Comparison of ENCODE assay signal across 8 cellular contexts in genomic region chr9:89606049-89606481, GRCh38. TPM values are rescaled to one million over a fixed set of nuclear protein-coding genes. Genes with fewer than 3 reads are reported as not detected.
A peak's percentile ranks its signal among the peaks of the same experiment; 100 is the strongest.
DNase-seq lines count a peak whose midpoint lies in the region; ATAC-seq and TF ChIP-seq lines count a peak whose summit lies in the region.

No MANE protein-coding gene starts in this region.

- peaks cover 20% of the 10 kb centered on the region for H3K27me3 ChIP-seq in IMR-90 (ENCODE audit: control insufficient read depth, insufficient read depth, low read length)
- peaks cover 8% of the 10 kb centered on the region for H3K27me3 ChIP-seq in kidney epithelial cell (ENCODE audit: control insufficient read depth, insufficient read depth, low read length)
- no peaks in the 10 kb centered on the region for H3K27me3 ChIP-seq in skeletal muscle tissue (ENCODE audit: control insufficient read depth in 3 of 3, insufficient read depth in 3 of 3, low read length in 3 of 3)

- no peaks in the 10 kb centered on the region for H4K20me1 ChIP-seq in IMR-90 (ENCODE audit: insufficient read depth, low read length)

- no peak overlapping the region for H3K9ac ChIP-seq in IMR-90 (ENCODE audit: low read depth, low read length)
- H3K9ac ChIP-seq in skeletal muscle tissue (ENCODE audit: low read depth in 1 of 3, low read length in 3 of 3) = peak overlapping the region; percentile 92 to 94 (median 93)

- TF ChIP-seq CTCF in IMR-90 (conservative IDR thresholded peaks at IDR 0.05; ENCODE audit: low read depth, low read length) (no peak), kidney epithelial cell (IDR thresholded peaks at IDR 0.05; ENCODE audit: insufficient read depth, low read length, poor library complexity, severe bottlenecking) (no peak)

- H4K5ac ChIP-seq in IMR-90 (ENCODE audit: low read depth, low read length) = no peak overlapping the region

- no peak overlapping the region for H3K18ac ChIP-seq in IMR-90 (ENCODE audit: low read depth, low read length)

- in situ Hi-C loops in IMR-90 (cut with MboI; ENCODE audit: low sequenced_read_pairs) = no loop called here

- H3K27ac ChIP-seq in IMR-90 (ENCODE audit: insufficient read depth, low read length) (no peak overlapping the region), skeletal muscle tissue (ENCODE audit: low read depth, low read length) (peak overlapping the region; percentile 91)

- intact Hi-C loops in IMR-90 (cut with micrococcal nuclease) = no loop called here

- H3K14ac ChIP-seq in IMR-90 (replicated peaks; ENCODE audit: low read depth, low read length) = no peak overlapping the region

- DNase-seq in COR-L47 (lab: John Stamatoyannopoulos, UW) = peak; percentile 46
- peak; percentile 61 for DNase-seq in IMR-90
- DNase-seq in activated CD4-positive, alpha-beta T cell treated with anti-CD3 and anti-CD28 coated beads for 4 hours = peak; percentile 26 to 31
- DNase-seq in dedifferentiated amniotic fluid mesenchymal stem cell (ENCODE audit: extremely low spot score) = peak; percentile 35
- peak; percentile 35 for DNase-seq in kidney epithelial cell (ENCODE audit: low read depth)

- peak; percentile 77 for ATAC-seq in IMR-90 (ENCODE audit: low read depth)
- ATAC-seq in HG03159 (IDR thresholded peaks at IDR 0.05; ENCODE audit: unreplicated experiment) = no peak
- no peak for ATAC-seq in HG03457 (IDR thresholded peaks at IDR 0.05; ENCODE audit: unreplicated experiment)

- H3K36me3 ChIP-seq in IMR-90 (ENCODE audit: control insufficient read depth, insufficient read depth, low read length) (no peaks in the 10 kb centered on the region), kidney epithelial cell (ENCODE audit: control insufficient read depth, insufficient read depth, low read length) (no peaks in the 10 kb centered on the region), skeletal muscle tissue (ENCODE audit: control insufficient read depth in 3 of 3, insufficient read depth in 3 of 3, low read length in 3 of 3) (no peaks in the 10 kb centered on the region)

- 0% methylated on average over 8 of the region's 36 CpGs; no CpG with 5 or more reads in 1 of the 2 experiments for WGBS in IMR-90 (ENCODE audit: extremely low coverage in 2 of 2, insufficient read length in 1 of 2), 2 experiments

- H3K4me3 ChIP-seq in IMR-90 (ENCODE audit: insufficient read depth, low read depth, low read length) (no peak overlapping the region), kidney epithelial cell (ENCODE audit: low read depth, low read length) (peak overlapping the region; percentile 59), skeletal muscle tissue (ENCODE audit: low read length in 3 of 3) (peak overlapping the region; percentile 76 to 95 (median 83))

- peak overlapping the region in 1 of 2 experiments; percentile 83; a peak in 1 of 4 replicates for H4K8ac ChIP-seq in IMR-90 (ENCODE audit: low read depth in 2 of 2, low read length in 2 of 2)

- H2BK120ac ChIP-seq in IMR-90 (ENCODE audit: low read depth, low read length) = peak overlapping the region; percentile 33; the same call in 1 of the 2 replicates

- TF ChIP-seq RAD21 in IMR-90 (IDR thresholded peaks at IDR 0.05; ENCODE audit: low read length) = no peak

- H2BK15ac ChIP-seq in IMR-90 (ENCODE audit: low read depth, low read length) = no peak overlapping the region

- CTCF ChIA-PET in IMR-90 (lab: Yijun Ruan, JAX) = interaction anchor here (1.2 kb wide), 1 partner anchor 13 kb away, joined by 4 read pairs; no protein-coding TSS in a partner anchor

- H3K23ac ChIP-seq in IMR-90 (ENCODE audit: low read depth, low read length) = no peak overlapping the region

- H3K56ac ChIP-seq in IMR-90 (ENCODE audit: extremely low read depth, insufficient read depth, low read length) = no peak overlapping the region

- peak overlapping the region; percentile 42 for H3K4ac ChIP-seq in IMR-90 (ENCODE audit: low read depth, low read length)

- no peak overlapping the region for H2AK9ac ChIP-seq in IMR-90 (replicated peaks; ENCODE audit: low read depth, low read length, poor library complexity)

- dilution Hi-C loops in IMR-90 (cut with HindIII; ENCODE audit: low sequenced_read_pairs, unreplicated experiment) = no loop called here

- POLR2A ChIA-PET in IMR-90 (lab: Charles Lee; ENCODE audit: unreplicated experiment) = no interaction called here

- H2BK20ac ChIP-seq in IMR-90 (ENCODE audit: low read depth, low read length) = no peak overlapping the region

- no TSS peak for BruUV-seq in IMR-90 (replicated peaks; lab: Mats Ljungman, UMichigan)

- H3K4me2 ChIP-seq in IMR-90 (ENCODE audit: low read depth, low read length) = no peak overlapping the region; the same call in 1 of the 2 replicates

- H3K9me1 ChIP-seq in IMR-90 (ENCODE audit: insufficient read depth, low read length) = no peaks in the 10 kb centered on the region; the same call in 1 of the 2 replicates

- H2BK5ac ChIP-seq in IMR-90 (ENCODE audit: low read depth, low read length, poor library complexity, severe bottlenecking) = no peak overlapping the region

- no peaks in the 10 kb centered on the region for H3K9me3 ChIP-seq in IMR-90 (ENCODE audit: control insufficient read depth, insufficient read depth, low read length)
- H3K9me3 ChIP-seq in skeletal muscle tissue (ENCODE audit: control insufficient read depth in 3 of 3, low read length in 3 of 3) = no peaks in the 10 kb centered on the region

- H3K4me1 ChIP-seq in IMR-90 (ENCODE audit: control insufficient read depth, insufficient read depth, low read length) = peaks cover 5% of the 10 kb centered on the region
- H3K4me1 ChIP-seq in skeletal muscle tissue (ENCODE audit: control insufficient read depth in 3 of 3, insufficient read depth in 3 of 3, low read length in 3 of 3) = peaks cover 53 to 62% (median 60%) of the 10 kb centered on the region in 3 donors

- H3K79me1 ChIP-seq in IMR-90 (ENCODE audit: low read depth in 1 of 2, low read length in 2 of 2) = no peaks in the 10 kb centered on the region

- no peak for TF ChIP-seq POLR2A in IMR-90 (IDR thresholded peaks at IDR 0.05; ENCODE audit: low read depth, low read length)

- peak overlapping the region; percentile 85 for H2AFZ ChIP-seq in IMR-90 (replicated peaks; ENCODE audit: low read length, poor library complexity)

- H4K91ac ChIP-seq in IMR-90 (ENCODE audit: insufficient read depth, low read depth, low read length) = peak overlapping the region; percentile 17; the same call in 1 of the 2 replicates

- no peak overlapping the region for H2AK5ac ChIP-seq in IMR-90 (ENCODE audit: low read depth, low read length)

TF ChIP-seq in IMR-90, 13 proteins besides CTCF, POLR2A, EP300 and RAD21:
- no peak for TF ChIP-seq MAFK (IDR thresholded peaks at IDR 0.05; ENCODE audit: low read depth, low read length)
- no peak for TF ChIP-seq RFX5 (IDR thresholded peaks at IDR 0.05; ENCODE audit: low read depth, low read length)
- no peak for TF ChIP-seq BHLHE40 (IDR thresholded peaks at IDR 0.05; ENCODE audit: low read depth, low read length)
- peak; percentile 84 for TF ChIP-seq NFE2L2 (IDR thresholded peaks at IDR 0.05; ENCODE audit: low read depth, low read length)
- TF ChIP-seq CHD1 (IDR thresholded peaks at IDR 0.05; ENCODE audit: low read depth, low read length) = no peak
- 0 out of 2 replicates have a peak, but pooled peaks have one; percentile 12 for TF ChIP-seq FOS (IDR thresholded peaks at IDR 0.05; ENCODE audit: low read depth, low read length)

RNA-seq across cellular contexts. Expression of gene GADD45G, which starts 1.3 kb away (rescaled TPM):
- total RNA-seq in IMR-90 (2012; rRNA removed) = not detected in 2 replicates
- polyA plus RNA-seq in IMR-90 (2012; rRNA removed) = 0.15 and 0.30 TPM in 2 replicates
- polyA plus RNA-seq in IMR-90 (2012; cell fraction: cytosol; rRNA removed) = 0.56 and 1.0 TPM in 2 replicates
- polyA plus RNA-seq in IMR-90 (2012; cell fraction: nucleus; rRNA removed; ENCODE audit: low replicate concordance) = 0.56 and 1.8 TPM in 2 replicates
- total RNA-seq in kidney epithelial cell = 0.41 and 2.2 TPM in 2 replicates
- 2.1 TPM for total RNA-seq in skeletal muscle tissue
